Comparison of ENCODE assay signal across 1 cellular context in the genomic region with DNA sequence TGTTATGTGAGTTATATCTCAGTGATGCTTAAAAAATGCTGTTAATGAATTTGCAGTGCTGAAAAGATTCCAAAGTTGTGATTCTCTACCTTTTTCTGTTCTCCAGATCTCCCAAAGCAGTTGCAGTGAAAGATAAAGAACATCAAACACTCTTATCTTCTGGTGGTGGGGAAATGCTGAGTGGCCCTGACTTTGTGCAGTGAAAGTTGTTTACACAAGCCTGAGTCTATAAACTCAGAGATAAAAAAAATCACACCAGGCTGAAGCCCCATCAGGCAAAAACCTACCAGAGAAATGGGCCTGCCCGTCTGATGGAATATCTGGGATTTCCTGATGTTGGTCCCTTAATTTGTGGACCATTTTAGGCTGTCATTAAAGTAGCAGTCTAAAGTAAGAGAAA.
TF ChIP-seq lines count a peak whose summit lies in the region.

No MANE protein-coding gene starts in this region.

TF ChIP-seq in K562, 482 proteins besides CTCF, POLR2A, EP300 and RAD21 (continued from another document and continues in another):
- TF ChIP-seq CHAMP1 (IDR thresholded peaks at IDR 0.05) (no peak), HDGF (IDR thresholded peaks at IDR 0.05) (no peak), ZNF311 (CRISPR knock-in tag; IDR thresholded peaks at IDR 0.05) (no peak), PPARD (CRISPR knock-in tag; IDR thresholded peaks at IDR 0.05) (no peak), MLX (CRISPR knock-in tag; conservative IDR thresholded peaks at IDR 0.05) (no peak), CCAR2 (IDR thresholded peaks at IDR 0.05; ENCODE audit: low read depth, low read length) (no peak), BCOR (IDR thresholded peaks at IDR 0.05) (no peak), ZC3H11A (IDR thresholded peaks at IDR 0.05; ENCODE audit: low read depth, low read length) (no peak), RCOR1 (IDR thresholded peaks at IDR 0.05; ENCODE audit: borderline replicate concordance in 1 of 2, low read depth in 2 of 2, low read length in 2 of 2) (peak; percentile 36 to 99; a peak in 2 of 4 replicates), RBM22 (IDR thresholded peaks at IDR 0.05; ENCODE audit: low read depth, low read length, poor library complexity, severe bottlenecking) (no peak), CREM (IDR thresholded peaks at IDR 0.05; ENCODE audit: low read depth) (peak; percentile 36; the same call in 1 of the 2 replicates), PML (IDR thresholded peaks at IDR 0.05; ENCODE audit: low read length) (peak; percentile 47; the same call in 1 of the 2 replicates), SIRT6 (IDR thresholded peaks at IDR 0.05; ENCODE audit: low read depth, low read length) (no peak), NCOR1 (IDR thresholded peaks at IDR 0.05) (peak; percentile 70), FOXK2 (conservative IDR thresholded peaks at IDR 0.05 in 1 of 2, IDR thresholded peaks at IDR 0.05 in 1 of 2; ENCODE audit: low read depth in 2 of 2) (no peak), SIN3B (IDR thresholded peaks at IDR 0.05; ENCODE audit: low read depth) (no peak), THAP12 (CRISPR knock-in tag; IDR thresholded peaks at IDR 0.05) (no peak), LEF1 (IDR thresholded peaks at IDR 0.05) (peak; percentile 95), ZBED1 (IDR thresholded peaks at IDR 0.05) (no peak), ZNF436 (CRISPR knock-in tag; IDR thresholded peaks at IDR 0.05) (no peak), SMAD4 (CRISPR knock-in tag; conservative IDR thresholded peaks at IDR 0.05) (no peak), HEY1 (CRISPR knock-in tag; IDR thresholded peaks at IDR 0.05; ENCODE audit: borderline replicate concordance) (no peak), ZZZ3 (IDR thresholded peaks at IDR 0.05) (no peak), ZNF780A (CRISPR knock-in tag; IDR thresholded peaks at IDR 0.05) (no peak), ELF4 (CRISPR knock-in tag; IDR thresholded peaks at IDR 0.05) (no peak), MAFK (IDR thresholded peaks at IDR 0.05; ENCODE audit: low read length) (peak; percentile 59; the same call in 1 of the 2 replicates), TSHZ1 (CRISPR knock-in tag; IDR thresholded peaks at IDR 0.05) (no peak), REST (CRISPR knock-in tag; IDR thresholded peaks at IDR 0.05; ENCODE audit: low read depth) (no peak)
- TF ChIP-seq, protein P1, sequence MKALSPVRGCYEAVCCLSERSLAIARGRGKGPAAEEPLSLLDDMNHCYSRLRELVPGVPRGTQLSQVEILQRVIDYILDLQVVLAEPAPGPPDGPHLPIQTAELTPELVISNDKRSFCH (CRISPR knock-in tag; IDR thresholded peaks at IDR 0.05) = no peak
- TF ChIP-seq, protein P1 (tag; IDR thresholded peaks at IDR 0.05) = no peak
- TF ChIP-seq, protein P2, sequence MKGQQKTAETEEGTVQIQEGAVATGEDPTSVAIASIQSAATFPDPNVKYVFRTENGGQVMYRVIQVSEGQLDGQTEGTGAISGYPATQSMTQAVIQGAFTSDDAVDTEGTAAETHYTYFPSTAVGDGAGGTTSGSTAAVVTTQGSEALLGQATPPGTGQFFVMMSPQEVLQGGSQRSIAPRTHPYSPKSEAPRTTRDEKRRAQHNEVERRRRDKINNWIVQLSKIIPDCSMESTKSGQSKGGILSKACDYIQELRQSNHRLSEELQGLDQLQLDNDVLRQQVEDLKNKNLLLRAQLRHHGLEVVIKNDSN (CRISPR knock-in tag; IDR thresholded peaks at IDR 0.05) = no peak
- TF ChIP-seq, protein P3, sequence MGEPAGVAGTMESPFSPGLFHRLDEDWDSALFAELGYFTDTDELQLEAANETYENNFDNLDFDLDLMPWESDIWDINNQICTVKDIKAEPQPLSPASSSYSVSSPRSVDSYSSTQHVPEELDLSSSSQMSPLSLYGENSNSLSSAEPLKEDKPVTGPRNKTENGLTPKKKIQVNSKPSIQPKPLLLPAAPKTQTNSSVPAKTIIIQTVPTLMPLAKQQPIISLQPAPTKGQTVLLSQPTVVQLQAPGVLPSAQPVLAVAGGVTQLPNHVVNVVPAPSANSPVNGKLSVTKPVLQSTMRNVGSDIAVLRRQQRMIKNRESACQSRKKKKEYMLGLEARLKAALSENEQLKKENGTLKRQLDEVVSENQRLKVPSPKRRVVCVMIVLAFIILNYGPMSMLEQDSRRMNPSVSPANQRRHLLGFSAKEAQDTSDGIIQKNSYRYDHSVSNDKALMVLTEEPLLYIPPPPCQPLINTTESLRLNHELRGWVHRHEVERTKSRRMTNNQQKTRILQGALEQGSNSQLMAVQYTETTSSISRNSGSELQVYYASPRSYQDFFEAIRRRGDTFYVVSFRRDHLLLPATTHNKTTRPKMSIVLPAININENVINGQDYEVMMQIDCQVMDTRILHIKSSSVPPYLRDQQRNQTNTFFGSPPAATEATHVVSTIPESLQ (CRISPR knock-in tag; IDR thresholded peaks at IDR 0.05) = no peak
- TF ChIP-seq, protein P4, sequence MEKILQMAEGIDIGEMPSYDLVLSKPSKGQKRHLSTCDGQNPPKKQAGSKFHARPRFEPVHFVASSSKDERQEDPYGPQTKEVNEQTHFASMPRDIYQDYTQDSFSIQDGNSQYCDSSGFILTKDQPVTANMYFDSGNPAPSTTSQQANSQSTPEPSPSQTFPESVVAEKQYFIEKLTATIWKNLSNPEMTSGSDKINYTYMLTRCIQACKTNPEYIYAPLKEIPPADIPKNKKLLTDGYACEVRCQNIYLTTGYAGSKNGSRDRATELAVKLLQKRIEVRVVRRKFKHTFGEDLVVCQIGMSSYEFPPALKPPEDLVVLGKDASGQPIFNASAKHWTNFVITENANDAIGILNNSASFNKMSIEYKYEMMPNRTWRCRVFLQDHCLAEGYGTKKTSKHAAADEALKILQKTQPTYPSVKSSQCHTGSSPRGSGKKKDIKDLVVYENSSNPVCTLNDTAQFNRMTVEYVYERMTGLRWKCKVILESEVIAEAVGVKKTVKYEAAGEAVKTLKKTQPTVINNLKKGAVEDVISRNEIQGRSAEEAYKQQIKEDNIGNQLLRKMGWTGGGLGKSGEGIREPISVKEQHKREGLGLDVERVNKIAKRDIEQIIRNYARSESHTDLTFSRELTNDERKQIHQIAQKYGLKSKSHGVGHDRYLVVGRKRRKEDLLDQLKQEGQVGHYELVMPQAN (IDR thresholded peaks at IDR 0.05; ENCODE audit: borderline replicate concordance) = no peak
- TF ChIP-seq, protein P5, sequence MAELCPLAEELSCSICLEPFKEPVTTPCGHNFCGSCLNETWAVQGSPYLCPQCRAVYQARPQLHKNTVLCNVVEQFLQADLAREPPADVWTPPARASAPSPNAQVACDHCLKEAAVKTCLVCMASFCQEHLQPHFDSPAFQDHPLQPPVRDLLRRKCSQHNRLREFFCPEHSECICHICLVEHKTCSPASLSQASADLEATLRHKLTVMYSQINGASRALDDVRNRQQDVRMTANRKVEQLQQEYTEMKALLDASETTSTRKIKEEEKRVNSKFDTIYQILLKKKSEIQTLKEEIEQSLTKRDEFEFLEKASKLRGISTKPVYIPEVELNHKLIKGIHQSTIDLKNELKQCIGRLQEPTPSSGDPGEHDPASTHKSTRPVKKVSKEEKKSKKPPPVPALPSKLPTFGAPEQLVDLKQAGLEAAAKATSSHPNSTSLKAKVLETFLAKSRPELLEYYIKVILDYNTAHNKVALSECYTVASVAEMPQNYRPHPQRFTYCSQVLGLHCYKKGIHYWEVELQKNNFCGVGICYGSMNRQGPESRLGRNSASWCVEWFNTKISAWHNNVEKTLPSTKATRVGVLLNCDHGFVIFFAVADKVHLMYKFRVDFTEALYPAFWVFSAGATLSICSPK (IDR thresholded peaks at IDR 0.05; ENCODE audit: borderline replicate concordance) = no peak
- TF ChIP-seq, protein P6, sequence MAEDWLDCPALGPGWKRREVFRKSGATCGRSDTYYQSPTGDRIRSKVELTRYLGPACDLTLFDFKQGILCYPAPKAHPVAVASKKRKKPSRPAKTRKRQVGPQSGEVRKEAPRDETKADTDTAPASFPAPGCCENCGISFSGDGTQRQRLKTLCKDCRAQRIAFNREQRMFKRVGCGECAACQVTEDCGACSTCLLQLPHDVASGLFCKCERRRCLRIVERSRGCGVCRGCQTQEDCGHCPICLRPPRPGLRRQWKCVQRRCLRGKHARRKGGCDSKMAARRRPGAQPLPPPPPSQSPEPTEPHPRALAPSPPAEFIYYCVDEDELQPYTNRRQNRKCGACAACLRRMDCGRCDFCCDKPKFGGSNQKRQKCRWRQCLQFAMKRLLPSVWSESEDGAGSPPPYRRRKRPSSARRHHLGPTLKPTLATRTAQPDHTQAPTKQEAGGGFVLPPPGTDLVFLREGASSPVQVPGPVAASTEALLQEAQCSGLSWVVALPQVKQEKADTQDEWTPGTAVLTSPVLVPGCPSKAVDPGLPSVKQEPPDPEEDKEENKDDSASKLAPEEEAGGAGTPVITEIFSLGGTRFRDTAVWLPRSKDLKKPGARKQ (CRISPR knock-in tag; IDR thresholded peaks at IDR 0.05) = no peak
